Comparison of ENCODE assay signal across 27 cellular contexts in genomic region chr10:18332048-18332447, GRCh38.
DNase-seq lines count a peak whose midpoint lies in the region; ATAC-seq and TF ChIP-seq lines count a peak whose summit lies in the region.
"Had no signal": no experiment of that assay in that cellular context is flagged by ENCODE, and none has a peak within 500 bp of the region (broad histone marks: within the 10 kb centered on the region; RNA-seq: fewer than 3 reads in every experiment).

No MANE protein-coding gene starts in this region.

- TF ChIP-seq POLR2A in heart left ventricle (IDR thresholded peaks at IDR 0.05), result no peak

- WGBS in heart left ventricle, 4 donors, result 59 to 68% (median 65%) methylated on average over 4 of the region's 4 CpGs

- no peak for TF ChIP-seq CTCF in heart left ventricle (IDR thresholded peaks at IDR 0.05)

- H3K4me3 ChIP-seq in heart left ventricle, result no peak overlapping the region
- H3K4me3 ChIP-seq: thyroid gland had no signal

- peaks cover 0 to 24% (median 8%) of the 10 kb centered on the region in 12 donors for H3K4me1 ChIP-seq in heart left ventricle
- H3K4me1 ChIP-seq: BE2C, foreskin keratinocyte, thyroid gland had no signal

- intact Hi-C loops in Right ventricle myocardium inferior (cut with DNase I) (no loop called here), Right ventricle myocardium superior (cut with DNase I) (no loop called here), heart left ventricle (cut with DNase I) (no loop called here)

- DNase-seq in Right ventricle myocardium inferior (ENCODE audit: missing footprints) (no peak), Right ventricle myocardium superior (no peak), SKM-1 treated with dmso at 0.1 percent for 144 hours (lab: John Stamatoyannopoulos, UW; ENCODE audit: unreplicated experiment) (peak; percentile 1), heart left ventricle (no peak), foreskin melanocyte (no peak)
- DNase-seq: activated CD4-positive, alpha-beta memory T cell treated with anti-CD3 and anti-CD28 coated beads, Interleukin-2, amount 10 ng/mL, durations not matched to agents 7 days and 5 days; activated gamma-delta T cell; activated T-cell treated with anti-CD3 and anti-CD28 coated beads for 4 hours; amniotic stem cell; BE2C; DMS79 treated with DMSO at 0.1 percent for 48 hours; foreskin keratinocyte; islet precursor cell; Kasumi-1; NCI-H1417 treated with DMSO at 0.1 percent for 48 hours; NCI-H2171; NCI-H524; nucleus accumbens; stimulated activated CD4-positive, alpha-beta T cell treated with anti-CD3 and anti-CD28 coated beads, Interleukin-12 subunit alpha, Interleukin-12 subunit beta, amount 100 ng/mL, for 4 hours; T1000; thyroid gland had no signal

- peak overlapping the region in 9 of 12 donors; percentile 24 to 62 (median 40) for H3K27ac ChIP-seq in heart left ventricle
- H3K27ac ChIP-seq: foreskin keratinocyte, RWPE1, thyroid gland had no signal

- no peaks in the 10 kb centered on the region for H3K9me3 ChIP-seq in heart left ventricle
- H3K9me3 ChIP-seq: BE2C, thyroid gland had no signal

- no peaks in the 10 kb centered on the region for H3K36me3 ChIP-seq in heart left ventricle
- H3K36me3 ChIP-seq: BE2C, thyroid gland had no signal

- peak; percentile 16 for ATAC-seq in Right ventricle myocardium inferior
- ATAC-seq in Right ventricle myocardium superior (ENCODE audit: poor library complexity), result no peak
- ATAC-seq in heart left ventricle, result peak in 2 of 4 donors; percentile 15 to 22
- ATAC-seq in GM19452 (IDR thresholded peaks at IDR 0.05; ENCODE audit: unreplicated experiment), result no peak
- ATAC-seq in GM18861 (IDR thresholded peaks at IDR 0.05; ENCODE audit: unreplicated experiment), result no peak
- ATAC-seq in HG03045 (IDR thresholded peaks at IDR 0.05; ENCODE audit: unreplicated experiment), result no peak
- ATAC-seq: activated CD4-positive, CD25-positive, alpha-beta regulatory T cell treated with anti-CD3 and anti-CD28 coated beads, Interleukin-2, amount 50 U/mL, for 24 hours; foreskin keratinocyte; SK-N-SH treated with all-trans-retinoic acid at 6 μM for 48 hours had no signal

- H3K27me3 ChIP-seq in heart left ventricle, result no peaks in the 10 kb centered on the region
- H3K27me3 ChIP-seq: BE2C, foreskin keratinocyte, thyroid gland had no signal
